In genomic region chr22:45557926-45558325, GRCh38 we compare ENCODE assay signal across 1 cellular context. TPM values are rescaled to one million over a fixed set of nuclear protein-coding genes. Genes with fewer than 3 reads are reported as not detected.
"Had no signal": no experiment of that assay in that cellular context is flagged by ENCODE, and none has a peak within 500 bp of the region (broad histone marks: within the 10 kb centered on the region; RNA-seq: fewer than 3 reads in every experiment).

No MANE protein-coding gene starts in this region.

RNA-seq across cellular contexts. Expression of gene FBLN1, which starts 55.2 kb away (rescaled TPM):
- total RNA-seq: naive thymus-derived CD8-positive, alpha-beta T cell had no signal
